Comparison of ENCODE assay signal across 26 cellular contexts in genomic region chr16:85139888-85140339, GRCh38. TPM values are rescaled to one million over a fixed set of nuclear protein-coding genes. Genes with fewer than 3 reads are reported as not detected.
DNase-seq lines count a peak whose midpoint lies in the region; ATAC-seq, FAIRE-seq and TF ChIP-seq lines count a peak whose summit lies in the region.
"Had no signal": no experiment of that assay in that cellular context is flagged by ENCODE, and none has a peak within 500 bp of the region (broad histone marks: within the 10 kb centered on the region; RNA-seq: fewer than 3 reads in every experiment).

No MANE protein-coding gene starts in this region.

- no peaks in the 10 kb centered on the region for H4K20me1 ChIP-seq in osteoblast (ENCODE audit: insufficient read depth, low read length)
- H4K20me1 ChIP-seq: BLaER1 had no signal

- no peak for TF ChIP-seq CTCF in endodermal cell (conservative IDR thresholded peaks at IDR 0.05)
- TF ChIP-seq CTCF in osteoblast (IDR thresholded peaks at IDR 0.05; ENCODE audit: extremely low read depth, low read depth, low read length) = no peak
- no peak for TF ChIP-seq CTCF in pancreas (IDR thresholded peaks at IDR 0.05)
- TF ChIP-seq CTCF in GM10266 (IDR thresholded peaks at IDR 0.05; ENCODE audit: control insufficient read depth, insufficient read depth, low read depth, missing control alignments) = no peak

- H3K4me1 ChIP-seq in endodermal cell (ENCODE audit: control insufficient read depth, insufficient read depth, low read length) = no peaks in the 10 kb centered on the region
- peaks cover 26% of the 10 kb centered on the region for H3K4me1 ChIP-seq in osteoblast (ENCODE audit: insufficient read depth, low read length)
- H3K4me1 ChIP-seq in pancreas = peaks cover 4 to 14% (median 8%) of the 10 kb centered on the region in 3 donors

- H3K79me2 ChIP-seq in osteoblast (ENCODE audit: insufficient read depth, low read length) = no peaks in the 10 kb centered on the region

- H3K27me3 ChIP-seq in endodermal cell (ENCODE audit: control insufficient read depth, insufficient read depth, low read length, poor library complexity, severe bottlenecking) (no peaks in the 10 kb centered on the region), osteoblast (ENCODE audit: insufficient read depth, low read length) (no peaks in the 10 kb centered on the region), pancreas (no peaks in the 10 kb centered on the region)
- H3K27me3 ChIP-seq: MG63 had no signal

- no peak for ATAC-seq in pancreas
- ATAC-seq: GM23338 had no signal

- H3K4me1 Mint-ChIP-seq in endodermal cell = peaks cover 4% of the 10 kb centered on the region

- WGBS in endodermal cell (ENCODE audit: insufficient coverage in 1 of 2, insufficient read length in 1 of 2), 2 experiments = 88 to 100% methylated on average over 4 to 9 of the region's 9 CpGs
- WGBS in pancreas, 2 donors = 89 to 91% methylated on average over 9 of the region's 9 CpGs

- H3K4me3 ChIP-seq in endodermal cell (ENCODE audit: low read length) (no peak overlapping the region), osteoblast (ENCODE audit: insufficient read depth, low read length) (no peak overlapping the region), pancreas (no peak overlapping the region)
- H3K4me3 ChIP-seq: BLaER1, GM23338, MG63 had no signal

- no peak overlapping the region for H3K27ac ChIP-seq in endodermal cell (ENCODE audit: low read depth, low read length)
- H3K27ac ChIP-seq in osteoblast (ENCODE audit: low read depth, low read length) = no peak overlapping the region
- no peak overlapping the region for H3K27ac ChIP-seq in pancreas
- H3K27ac ChIP-seq: BLaER1 had no signal

- peaks cover 7% of the 10 kb centered on the region for H3K27me3 Mint-ChIP-seq in endodermal cell (ENCODE audit: insufficient read depth)

- H3K36me3 ChIP-seq in endodermal cell (ENCODE audit: control insufficient read depth, insufficient read depth, low read length) = no peaks in the 10 kb centered on the region
- no peaks in the 10 kb centered on the region for H3K36me3 ChIP-seq in osteoblast (ENCODE audit: insufficient read depth, low read length)
- H3K36me3 ChIP-seq in pancreas = no peaks in the 10 kb centered on the region
- H3K36me3 ChIP-seq: BLaER1, MG63 had no signal

- DNase-seq in HuH-7 (ENCODE audit: low spot score) = peak; percentile 88
- DNase-seq in SW480 (ENCODE audit: low spot score) = peak; percentile 23
- DNase-seq in endodermal cell = no peak
- peak; percentile 58 for DNase-seq in osteoblast (ENCODE audit: insufficient read length, low spot score, missing footprints)
- DNase-seq in pancreas = no peak
- no peak for DNase-seq in GM10266 (ENCODE audit: extremely low spot score)
- no peak for DNase-seq in HTR-8/SVneo (ENCODE audit: insufficient read length, low spot score)
- DNase-seq: ACHN; Calu3; CD4-positive, alpha-beta memory T cell; DMS53; GF-D8; HCEC 1CT; MG63; NCI-H1417 treated with DMSO at 0.1 percent for 48 hours; NCI-H187; NCI-H446 treated with DMSO at 0.1 percent for 48 hours; NCI-H526 treated with DMSO at 0.1 percent for 48 hours; OCI-M1; Right ventricle myocardium superior had no signal

- H3K9me3 ChIP-seq in endodermal cell (ENCODE audit: control insufficient read depth, low read length) = no peaks in the 10 kb centered on the region
- no peaks in the 10 kb centered on the region for H3K9me3 ChIP-seq in osteoblast (ENCODE audit: low read depth, low read length)
- no peaks in the 10 kb centered on the region for H3K9me3 ChIP-seq in pancreas
- H3K9me3 ChIP-seq: BLaER1, MG63 had no signal

- peak overlapping the region; percentile 22 for H2AFZ ChIP-seq in osteoblast (ENCODE audit: low read length)
- H2AFZ ChIP-seq: GM23338 had no signal

- peaks cover 2% of the 10 kb centered on the region for H3K9me3 Mint-ChIP-seq in endodermal cell
- H3K9me3 Mint-ChIP-seq: CD4-positive, alpha-beta memory T cell had no signal

- no peaks in the 10 kb centered on the region for H3K36me3 Mint-ChIP-seq in endodermal cell (ENCODE audit: low read depth)

- H3K4me3 Mint-ChIP-seq in endodermal cell = no peak overlapping the region
- H3K4me3 Mint-ChIP-seq: CD4-positive, alpha-beta memory T cell; GM23338 had no signal

- peak overlapping the region; percentile 55 for H3K27ac Mint-ChIP-seq in endodermal cell
- H3K27ac Mint-ChIP-seq: GM23338 had no signal

- H3K4me2 ChIP-seq in osteoblast (ENCODE audit: insufficient read depth, low read length) = peak overlapping the region; percentile 30
- H3K4me2 ChIP-seq: BLaER1, GM23338 had no signal

- H3K9ac ChIP-seq in endodermal cell (ENCODE audit: extremely low read depth, low read length, poor library complexity, severe bottlenecking) = no peak overlapping the region
- H3K9ac ChIP-seq: BLaER1 had no signal

- intact Hi-C loops in pancreas (cut with DNase I) = no loop called here

- FAIRE-seq in pancreas (lab: Jason Lieb, UNC) (no peak), HTR-8/SVneo (lab: Jason Lieb, UNC) (no peak)
- FAIRE-seq: RCC 7860 had no signal

RNA-seq across cellular contexts. Expression of gene CIBAR2, which starts 27.6 kb away (rescaled TPM):
- total RNA-seq in endodermal cell (not detected), osteoblast (under 0.01 TPM in 1 of 2 replicates, not detected in the other), pancreas (not detected)
- 0.25 TPM for polyA plus RNA-seq in endodermal cell (2013, experiment 1 of 2)
- polyA plus RNA-seq in endodermal cell (2013, experiment 2 of 2) = not detected
- polyA plus RNA-seq in pancreas = under 1 TPM in 1 of 2 donors, not detected in 1; 0.05 TPM
- total RNA-seq: Calu3; CD4-positive, alpha-beta memory T cell; GM23338; HT1080; LHCN-M2; Right ventricle myocardium superior; SK-MEL-5 had no signal
- polyA plus RNA-seq: CD4-positive, alpha-beta memory T cell; GM23338 had no signal

Comparison
In these comparisons a context has a peak if more than half of its experiments do, and no peak if none do; other contexts are left out.
1. DNase-seq: peak in HuH-7 (single experiment), SW480 (single experiment) and osteoblast (single experiment); none in endodermal cell (single experiment), pancreas (0 of 6), GM10266 (single experiment) and HTR-8/SVneo (single experiment).